Comparison of ENCODE assay signal across 16 cellular contexts in the genomic region with DNA sequence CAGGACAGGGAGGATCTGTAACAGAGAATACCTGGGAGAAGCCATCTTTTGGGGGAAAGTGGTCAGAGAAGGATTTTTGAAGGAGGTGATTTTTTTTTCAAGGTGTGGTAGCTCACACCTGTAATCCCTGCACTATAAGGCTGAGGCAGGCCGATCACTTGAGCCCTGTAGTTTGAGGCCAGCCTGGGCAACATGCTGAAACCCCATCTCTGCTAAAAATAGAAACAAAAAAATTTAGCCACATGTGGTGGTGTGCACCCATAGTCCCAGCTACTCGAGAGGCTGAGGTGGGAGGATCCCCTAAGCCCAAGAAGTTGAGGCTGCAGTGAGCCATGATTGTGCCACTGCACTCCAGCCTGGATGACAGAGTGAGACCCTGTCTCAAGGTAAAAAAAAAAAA.
A peak's percentile ranks its signal among the peaks of the same experiment; 100 is the strongest.
DNase-seq lines count a peak whose midpoint lies in the region; ATAC-seq and TF ChIP-seq lines count a peak whose summit lies in the region.
"Had no signal": no experiment of that assay in that cellular context is flagged by ENCODE, and none has a peak within 500 bp of the region (broad histone marks: within the 10 kb centered on the region; RNA-seq: fewer than 3 reads in every experiment).

No MANE protein-coding gene starts in this region.

- no peak for DNase-seq in activated CD8-positive, alpha-beta T cell treated with anti-CD3 and anti-CD28 coated beads for 36 hours
- no peak for DNase-seq in activated CD8-positive, alpha-beta T cell treated with anti-CD3 and anti-CD28 coated beads, Interleukin-2, amount 10 ng/mL, durations not matched to agents 7 days and 5 days
- DNase-seq in CD4-positive, CD25-positive, alpha-beta regulatory T cell, result no peak
- DNase-seq in RWPE1 (ENCODE audit: low spot score) (no peak), ecto neural progenitor cell (ENCODE audit: low spot score) (peak; percentile 8), caudate nucleus (lab: John Stamatoyannopoulos, UW) (no peak), cerebellum (ENCODE audit: low spot score) (no peak)
- DNase-seq: COR-L47, GF-D8, Karpas-422, MG63, NCI-H1092 treated with DMSO at 0.1 percent for 48 hours, NCI-H510A treated with DMSO at 0.1 percent for 48 hours, NCI-H82 had no signal

- POLR2A ChIA-PET in activated CD8-positive, alpha-beta T cell treated with anti-CD3 and anti-CD28 coated beads for 36 hours (lab: Charles Lee), result no interaction called here
- POLR2A ChIA-PET in activated CD8-positive, alpha-beta T cell treated with anti-CD3 and anti-CD28 coated beads, Interleukin-2, amount 10 ng/mL, durations not matched to agents 7 days and 5 days (lab: Charles Lee), result no interaction called here
- POLR2A ChIA-PET in RWPE1 (lab: Yijun Ruan, JAX; ENCODE audit: low non-redundant PET), result no interaction called here

- intact Hi-C loops in activated CD8-positive, alpha-beta T cell treated with anti-CD3 and anti-CD28 coated beads for 36 hours (cut with micrococcal nuclease), result no loop called here

- H3K4me1 Mint-ChIP-seq in activated CD8-positive, alpha-beta T cell treated with anti-CD3 and anti-CD28 coated beads for 36 hours (ENCODE audit: low read depth), result peaks cover 22% of the 10 kb centered on the region
- peaks cover 5% of the 10 kb centered on the region for H3K4me1 Mint-ChIP-seq in activated CD8-positive, alpha-beta T cell treated with anti-CD3 and anti-CD28 coated beads, Interleukin-2, amount 10 ng/mL, durations not matched to agents 7 days and 5 days (ENCODE audit: low read depth)
- peaks cover 0 to 12% (median 5%) of the 10 kb centered on the region in 4 donors for H3K4me1 Mint-ChIP-seq in CD4-positive, CD25-positive, alpha-beta regulatory T cell

- H3K27ac ChIP-seq in CD4-positive, CD25-positive, alpha-beta regulatory T cell (ENCODE audit: insufficient read depth, low read length, poor library complexity, severe bottlenecking), result no peak overlapping the region
- H3K27ac ChIP-seq in RWPE1 (peak overlapping the region; percentile 22; the same call in 1 of the 2 replicates), caudate nucleus (ENCODE audit: low read depth, low read length) (no peak overlapping the region)

- no peaks in the 10 kb centered on the region for H3K36me3 Mint-ChIP-seq in activated CD8-positive, alpha-beta T cell treated with anti-CD3 and anti-CD28 coated beads for 36 hours (ENCODE audit: low read depth)
- no peaks in the 10 kb centered on the region for H3K36me3 Mint-ChIP-seq in activated CD8-positive, alpha-beta T cell treated with anti-CD3 and anti-CD28 coated beads, Interleukin-2, amount 10 ng/mL, durations not matched to agents 7 days and 5 days (ENCODE audit: low read depth)
- peaks cover 19% of the 10 kb centered on the region for H3K36me3 Mint-ChIP-seq in CD4-positive, CD25-positive, alpha-beta regulatory T cell

- ATAC-seq in activated CD8-positive, alpha-beta T cell treated with anti-CD3 and anti-CD28 coated beads for 36 hours, result no peak
- ATAC-seq in activated CD8-positive, alpha-beta T cell treated with anti-CD3 and anti-CD28 coated beads, Interleukin-2, amount 10 ng/mL, durations not matched to agents 7 days and 5 days, result no peak
- no peak for ATAC-seq in CD4-positive, CD25-positive, alpha-beta regulatory T cell (ENCODE audit: low read depth in 2 of 2)
- no peak for ATAC-seq in GM19455 (IDR thresholded peaks at IDR 0.05; ENCODE audit: unreplicated experiment)

- TF ChIP-seq CTCF in activated CD8-positive, alpha-beta T cell treated with anti-CD3 and anti-CD28 coated beads for 36 hours (IDR thresholded peaks at IDR 0.05), result no peak
- TF ChIP-seq CTCF in RWPE1 (conservative IDR thresholded peaks at IDR 0.05; ENCODE audit: low read depth), result no peak

- no peaks in the 10 kb centered on the region for H3K9me3 ChIP-seq in CD4-positive, CD25-positive, alpha-beta regulatory T cell (ENCODE audit: control insufficient read depth in 2 of 2, low read length in 2 of 2)
- H3K9me3 ChIP-seq: MG63 had no signal

- no peaks in the 10 kb centered on the region for H3K27me3 Mint-ChIP-seq in activated CD8-positive, alpha-beta T cell treated with anti-CD3 and anti-CD28 coated beads for 36 hours
- no peaks in the 10 kb centered on the region for H3K27me3 Mint-ChIP-seq in activated CD8-positive, alpha-beta T cell treated with anti-CD3 and anti-CD28 coated beads, Interleukin-2, amount 10 ng/mL, durations not matched to agents 7 days and 5 days (ENCODE audit: low read depth)
- H3K27me3 Mint-ChIP-seq in CD4-positive, CD25-positive, alpha-beta regulatory T cell, result no peaks in the 10 kb centered on the region

- H3K4me1 ChIP-seq in CD4-positive, CD25-positive, alpha-beta regulatory T cell (ENCODE audit: control insufficient read depth, insufficient read depth, low read length, poor library complexity, severe bottlenecking), result peaks cover 3% of the 10 kb centered on the region

- H3K4me3 ChIP-seq in CD4-positive, CD25-positive, alpha-beta regulatory T cell (ENCODE audit: low read depth, low read length), result no peak overlapping the region
- H3K4me3 ChIP-seq: BLaER1 treated with 17β-estradiol and CSF1 and Interleukin-3, amounts not matched to agents 10 nM and 100 nM; MG63 had no signal

- no peaks in the 10 kb centered on the region for H3K9me3 Mint-ChIP-seq in activated CD8-positive, alpha-beta T cell treated with anti-CD3 and anti-CD28 coated beads for 36 hours
- H3K9me3 Mint-ChIP-seq in activated CD8-positive, alpha-beta T cell treated with anti-CD3 and anti-CD28 coated beads, Interleukin-2, amount 10 ng/mL, durations not matched to agents 7 days and 5 days (ENCODE audit: insufficient read depth), result no peaks in the 10 kb centered on the region
- H3K9me3 Mint-ChIP-seq in CD4-positive, CD25-positive, alpha-beta regulatory T cell, result no peaks in the 10 kb centered on the region

- H3K27ac Mint-ChIP-seq in activated CD8-positive, alpha-beta T cell treated with anti-CD3 and anti-CD28 coated beads for 36 hours, result peak overlapping the region; percentile 63
- H3K27ac Mint-ChIP-seq in activated CD8-positive, alpha-beta T cell treated with anti-CD3 and anti-CD28 coated beads, Interleukin-2, amount 10 ng/mL, durations not matched to agents 7 days and 5 days, result no peak overlapping the region
- peak overlapping the region in 2 of 3 donors; percentile 17 to 55 for H3K27ac Mint-ChIP-seq in CD4-positive, CD25-positive, alpha-beta regulatory T cell

- H3K4me3 Mint-ChIP-seq in activated CD8-positive, alpha-beta T cell treated with anti-CD3 and anti-CD28 coated beads for 36 hours, result no peak overlapping the region
- no peak overlapping the region for H3K4me3 Mint-ChIP-seq in activated CD8-positive, alpha-beta T cell treated with anti-CD3 and anti-CD28 coated beads, Interleukin-2, amount 10 ng/mL, durations not matched to agents 7 days and 5 days
- H3K4me3 Mint-ChIP-seq in CD4-positive, CD25-positive, alpha-beta regulatory T cell, result no peak overlapping the region

- H3K27me3 ChIP-seq in CD4-positive, CD25-positive, alpha-beta regulatory T cell (ENCODE audit: control insufficient read depth, insufficient read depth, low read length), result no peaks in the 10 kb centered on the region
- H3K27me3 ChIP-seq: BLaER1 treated with 17β-estradiol and CSF1 and Interleukin-3, amounts not matched to agents 10 nM and 100 nM; MG63 had no signal

- no peaks in the 10 kb centered on the region for H3K36me3 ChIP-seq in CD4-positive, CD25-positive, alpha-beta regulatory T cell (ENCODE audit: control insufficient read depth, insufficient read depth, low read length)
- H3K36me3 ChIP-seq: MG63 had no signal

- CTCF ChIA-PET in activated CD8-positive, alpha-beta T cell treated with anti-CD3 and anti-CD28 coated beads for 36 hours (lab: Charles Lee), result no interaction called here
- CTCF ChIA-PET in activated CD8-positive, alpha-beta T cell treated with anti-CD3 and anti-CD28 coated beads, Interleukin-2, amount 10 ng/mL, durations not matched to agents 7 days and 5 days (lab: Charles Lee), result no interaction called here
- CTCF ChIA-PET in RWPE1 (lab: Yijun Ruan, JAX), result no interaction called here
